2 cellular contexts compared by ENCODE assay signal in the genomic region with DNA sequence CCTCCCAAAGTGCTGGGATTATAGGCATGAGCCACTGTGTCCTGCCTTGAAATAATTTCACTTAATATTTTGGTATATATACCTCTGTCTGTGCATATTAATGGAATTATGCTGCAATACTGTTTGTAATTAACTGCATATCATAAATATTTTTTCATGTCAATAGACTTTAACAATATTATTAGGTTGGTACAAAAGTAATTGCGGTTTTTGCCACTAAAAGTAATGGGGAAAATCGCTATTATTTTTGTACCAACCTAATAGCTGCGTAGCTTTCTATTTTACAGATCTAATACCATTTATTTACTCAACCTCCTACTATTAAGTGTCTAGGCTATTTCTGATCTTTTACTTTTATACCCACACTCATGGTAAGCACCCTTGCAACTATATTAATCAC.
TF ChIP-seq lines count a peak whose summit lies in the region.

No MANE protein-coding gene starts in this region.

TF ChIP-seq in HepG2, 621 proteins besides CTCF, POLR2A, EP300 and RAD21:
- TF ChIP-seq, protein P1, sequence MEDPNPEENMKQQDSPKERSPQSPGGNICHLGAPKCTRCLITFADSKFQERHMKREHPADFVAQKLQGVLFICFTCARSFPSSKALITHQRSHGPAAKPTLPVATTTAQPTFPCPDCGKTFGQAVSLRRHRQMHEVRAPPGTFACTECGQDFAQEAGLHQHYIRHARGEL (CRISPR knock-in tag; IDR thresholded peaks at IDR 0.05) = no peak
- TF ChIP-seq, protein P2, sequence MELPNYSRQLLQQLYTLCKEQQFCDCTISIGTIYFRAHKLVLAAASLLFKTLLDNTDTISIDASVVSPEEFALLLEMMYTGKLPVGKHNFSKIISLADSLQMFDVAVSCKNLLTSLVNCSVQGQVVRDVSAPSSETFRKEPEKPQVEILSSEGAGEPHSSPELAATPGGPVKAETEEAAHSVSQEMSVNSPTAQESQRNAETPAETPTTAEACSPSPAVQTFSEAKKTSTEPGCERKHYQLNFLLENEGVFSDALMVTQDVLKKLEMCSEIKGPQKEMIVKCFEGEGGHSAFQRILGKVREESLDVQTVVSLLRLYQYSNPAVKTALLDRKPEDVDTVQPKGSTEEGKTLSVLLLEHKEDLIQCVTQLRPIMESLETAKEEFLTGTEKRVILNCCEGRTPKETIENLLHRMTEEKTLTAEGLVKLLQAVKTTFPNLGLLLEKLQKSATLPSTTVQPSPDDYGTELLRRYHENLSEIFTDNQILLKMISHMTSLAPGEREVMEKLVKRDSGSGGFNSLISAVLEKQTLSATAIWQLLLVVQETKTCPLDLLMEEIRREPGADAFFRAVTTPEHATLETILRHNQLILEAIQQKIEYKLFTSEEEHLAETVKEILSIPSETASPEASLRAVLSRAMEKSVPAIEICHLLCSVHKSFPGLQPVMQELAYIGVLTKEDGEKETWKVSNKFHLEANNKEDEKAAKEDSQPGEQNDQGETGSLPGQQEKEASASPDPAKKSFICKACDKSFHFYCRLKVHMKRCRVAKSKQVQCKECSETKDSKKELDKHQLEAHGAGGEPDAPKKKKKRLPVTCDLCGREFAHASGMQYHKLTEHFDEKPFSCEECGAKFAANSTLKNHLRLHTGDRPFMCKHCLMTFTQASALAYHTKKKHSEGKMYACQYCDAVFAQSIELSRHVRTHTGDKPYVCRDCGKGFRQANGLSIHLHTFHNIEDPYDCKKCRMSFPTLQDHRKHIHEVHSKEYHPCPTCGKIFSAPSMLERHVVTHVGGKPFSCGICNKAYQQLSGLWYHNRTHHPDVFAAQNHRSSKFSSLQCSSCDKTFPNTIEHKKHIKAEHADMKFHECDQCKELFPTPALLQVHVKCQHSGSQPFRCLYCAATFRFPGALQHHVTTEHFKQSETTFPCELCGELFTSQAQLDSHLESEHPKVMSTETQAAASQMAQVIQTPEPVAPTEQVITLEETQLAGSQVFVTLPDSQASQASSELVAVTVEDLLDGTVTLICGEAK (IDR thresholded peaks at IDR 0.05) = peak; percentile 82
- TF ChIP-seq, protein P2 (CRISPR knock-in tag; IDR thresholded peaks at IDR 0.05) = no peak
- TF ChIP-seq TBL1XR1 (IDR thresholded peaks at IDR 0.05; ENCODE audit: borderline replicate concordance, low read length, partially characterized antibody) (no peak), ZNF597 (CRISPR knock-in tag; IDR thresholded peaks at IDR 0.05) (no peak), ZC3H4 (CRISPR knock-in tag; IDR thresholded peaks at IDR 0.05; ENCODE audit: borderline replicate concordance) (no peak)
- TF ChIP-seq, protein P3, sequence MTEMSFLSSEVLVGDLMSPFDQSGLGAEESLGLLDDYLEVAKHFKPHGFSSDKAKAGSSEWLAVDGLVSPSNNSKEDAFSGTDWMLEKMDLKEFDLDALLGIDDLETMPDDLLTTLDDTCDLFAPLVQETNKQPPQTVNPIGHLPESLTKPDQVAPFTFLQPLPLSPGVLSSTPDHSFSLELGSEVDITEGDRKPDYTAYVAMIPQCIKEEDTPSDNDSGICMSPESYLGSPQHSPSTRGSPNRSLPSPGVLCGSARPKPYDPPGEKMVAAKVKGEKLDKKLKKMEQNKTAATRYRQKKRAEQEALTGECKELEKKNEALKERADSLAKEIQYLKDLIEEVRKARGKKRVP (CRISPR knock-in tag; IDR thresholded peaks at IDR 0.05) = no peak
- TF ChIP-seq, protein P4, sequence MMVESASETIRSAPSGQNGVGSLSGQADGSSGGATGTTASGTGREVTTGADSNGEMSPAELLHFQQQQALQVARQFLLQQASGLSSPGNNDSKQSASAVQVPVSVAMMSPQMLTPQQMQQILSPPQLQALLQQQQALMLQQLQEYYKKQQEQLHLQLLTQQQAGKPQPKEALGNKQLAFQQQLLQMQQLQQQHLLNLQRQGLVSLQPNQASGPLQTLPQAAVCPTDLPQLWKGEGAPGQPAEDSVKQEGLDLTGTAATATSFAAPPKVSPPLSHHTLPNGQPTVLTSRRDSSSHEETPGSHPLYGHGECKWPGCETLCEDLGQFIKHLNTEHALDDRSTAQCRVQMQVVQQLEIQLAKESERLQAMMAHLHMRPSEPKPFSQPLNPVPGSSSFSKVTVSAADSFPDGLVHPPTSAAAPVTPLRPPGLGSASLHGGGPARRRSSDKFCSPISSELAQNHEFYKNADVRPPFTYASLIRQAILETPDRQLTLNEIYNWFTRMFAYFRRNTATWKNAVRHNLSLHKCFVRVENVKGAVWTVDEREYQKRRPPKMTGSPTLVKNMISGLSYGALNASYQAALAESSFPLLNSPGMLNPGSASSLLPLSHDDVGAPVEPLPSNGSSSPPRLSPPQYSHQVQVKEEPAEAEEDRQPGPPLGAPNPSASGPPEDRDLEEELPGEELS (CRISPR knock-in tag; IDR thresholded peaks at IDR 0.05) = no peak

TF ChIP-seq in HEK293T, 16 proteins besides CTCF, POLR2A, EP300 and RAD21:
- no peak for TF ChIP-seq LEF1 (IDR thresholded peaks at IDR 0.05; ENCODE audit: borderline replicate concordance)
- TF ChIP-seq ELF4 (IDR thresholded peaks at IDR 0.05) = peak; percentile 76
TF ChIP-seq in HEK293T: peak in this region for 1.
